ENCODE assay signal across 1 cellular context in the genomic region with DNA sequence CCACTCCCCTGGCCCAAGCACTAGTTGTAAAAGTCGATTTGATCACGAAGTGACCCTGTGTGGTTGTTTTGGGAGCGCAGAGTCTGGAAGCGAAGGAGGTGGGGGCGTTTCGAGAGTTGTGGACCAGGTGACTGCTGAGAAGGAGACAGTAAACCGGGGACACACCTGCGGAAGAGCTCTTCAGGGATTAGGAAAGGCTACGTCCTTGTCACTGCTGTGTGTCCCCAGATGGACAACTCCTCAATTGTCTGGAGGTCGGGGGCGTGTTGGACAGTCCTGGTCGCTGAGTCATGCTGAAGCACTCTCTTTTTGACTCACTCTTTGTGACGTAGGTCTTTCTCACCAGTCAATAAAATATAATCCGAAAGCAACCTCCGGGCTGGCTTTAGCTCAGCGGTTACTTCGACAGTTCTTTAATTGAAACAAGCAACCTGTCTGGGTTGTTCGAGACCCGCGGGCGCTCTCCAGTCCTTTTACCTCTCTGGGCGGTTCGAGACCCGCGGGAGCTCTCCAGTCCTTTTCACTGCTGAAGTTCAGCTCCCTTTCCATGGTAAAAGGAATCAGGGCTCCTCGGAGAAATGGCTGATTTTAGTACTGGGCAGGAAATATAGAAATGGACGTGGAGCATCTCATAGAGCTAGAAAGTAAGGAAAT.
A peak's percentile ranks its signal among the peaks of the same experiment; 100 is the strongest.
TF ChIP-seq lines count a peak whose summit lies in the region.

No MANE protein-coding gene starts in this region.

TF ChIP-seq in HepG2, 621 proteins besides CTCF, POLR2A, EP300 and RAD21 (continued from another document and continues in another):
- TF ChIP-seq, protein P1, sequence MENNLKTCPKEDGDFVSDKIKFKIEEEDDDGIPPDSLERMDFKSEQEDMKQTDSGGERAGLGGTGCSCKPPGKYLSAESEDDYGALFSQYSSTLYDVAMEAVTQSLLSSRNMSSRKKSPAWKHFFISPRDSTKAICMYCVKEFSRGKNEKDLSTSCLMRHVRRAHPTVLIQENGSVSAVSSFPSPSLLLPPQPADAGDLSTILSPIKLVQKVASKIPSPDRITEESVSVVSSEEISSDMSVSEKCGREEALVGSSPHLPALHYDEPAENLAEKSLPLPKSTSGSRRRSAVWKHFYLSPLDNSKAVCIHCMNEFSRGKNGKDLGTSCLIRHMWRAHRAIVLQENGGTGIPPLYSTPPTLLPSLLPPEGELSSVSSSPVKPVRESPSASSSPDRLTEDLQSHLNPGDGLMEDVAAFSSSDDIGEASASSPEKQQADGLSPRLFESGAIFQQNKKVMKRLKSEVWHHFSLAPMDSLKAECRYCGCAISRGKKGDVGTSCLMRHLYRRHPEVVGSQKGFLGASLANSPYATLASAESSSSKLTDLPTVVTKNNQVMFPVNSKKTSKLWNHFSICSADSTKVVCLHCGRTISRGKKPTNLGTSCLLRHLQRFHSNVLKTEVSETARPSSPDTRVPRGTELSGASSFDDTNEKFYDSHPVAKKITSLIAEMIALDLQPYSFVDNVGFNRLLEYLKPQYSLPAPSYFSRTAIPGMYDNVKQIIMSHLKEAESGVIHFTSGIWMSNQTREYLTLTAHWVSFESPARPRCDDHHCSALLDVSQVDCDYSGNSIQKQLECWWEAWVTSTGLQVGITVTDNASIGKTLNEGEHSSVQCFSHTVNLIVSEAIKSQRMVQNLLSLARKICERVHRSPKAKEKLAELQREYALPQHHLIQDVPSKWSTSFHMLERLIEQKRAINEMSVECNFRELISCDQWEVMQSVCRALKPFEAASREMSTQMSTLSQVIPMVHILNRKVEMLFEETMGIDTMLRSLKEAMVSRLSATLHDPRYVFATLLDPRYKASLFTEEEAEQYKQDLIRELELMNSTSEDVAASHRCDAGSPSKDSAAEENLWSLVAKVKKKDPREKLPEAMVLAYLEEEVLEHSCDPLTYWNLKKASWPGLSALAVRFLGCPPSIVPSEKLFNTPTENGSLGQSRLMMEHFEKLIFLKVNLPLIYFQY (CRISPR knock-in tag; IDR thresholded peaks at IDR 0.05; ENCODE audit: borderline replicate concordance), result peak; percentile 88; the same call in 1 of the 2 replicates
- TF ChIP-seq JUN (CRISPR knock-in tag; IDR thresholded peaks at IDR 0.05) (no peak), ZNF850 (CRISPR knock-in tag; conservative IDR thresholded peaks at IDR 0.05) (no peak), HBP1 (CRISPR knock-in tag; IDR thresholded peaks at IDR 0.05; ENCODE audit: low read depth) (peak; percentile 77), ZEB1 (IDR thresholded peaks at IDR 0.05; ENCODE audit: insufficient replicate concordance, low read depth) (peak; percentile 86), TIGD3 (CRISPR knock-in tag; IDR thresholded peaks at IDR 0.05; ENCODE audit: borderline replicate concordance) (no peak), GATA4 (IDR thresholded peaks at IDR 0.05; ENCODE audit: borderline replicate concordance, low read depth) (no peak), ZFX (CRISPR knock-in tag; IDR thresholded peaks at IDR 0.05; ENCODE audit: low read depth) (peak; percentile 34; the same call in 1 of the 2 replicates), ZNF777 (CRISPR knock-in tag; IDR thresholded peaks at IDR 0.05) (no peak), EED (CRISPR knock-in tag; IDR thresholded peaks at IDR 0.05) (no peak), KLF6 (CRISPR knock-in tag; IDR thresholded peaks at IDR 0.05) (peak; percentile 63; the same call in 1 of the 2 replicates), BORCS8-MEF2B (CRISPR knock-in tag; IDR thresholded peaks at IDR 0.05) (peak; percentile 58; the same call in 1 of the 2 replicates), MAFK (conservative IDR thresholded peaks at IDR 0.05 in 1 of 2, IDR thresholded peaks at IDR 0.05 in 1 of 2; ENCODE audit: low read length in 2 of 2) (peak; percentile 80 to 95), NR1H2 (CRISPR knock-in tag; IDR thresholded peaks at IDR 0.05; ENCODE audit: borderline replicate concordance, low read depth) (no peak), MXD3 (CRISPR knock-in tag; IDR thresholded peaks at IDR 0.05) (no peak; the same call in 1 of the 2 replicates), GMEB2 (CRISPR knock-in tag; IDR thresholded peaks at IDR 0.05; ENCODE audit: low read depth) (no peak), YY1 (IDR thresholded peaks at IDR 0.05; ENCODE audit: insufficient read depth, insufficient replicate concordance, low read depth, low read length) (peak; percentile 44), CENPT (CRISPR knock-in tag; IDR thresholded peaks at IDR 0.05; ENCODE audit: low read depth) (0 out of 2 replicates have a peak, but pooled peaks have one; percentile 54), ZXDC (CRISPR knock-in tag; IDR thresholded peaks at IDR 0.05) (no peak), KLF12 (CRISPR knock-in tag; IDR thresholded peaks at IDR 0.05; ENCODE audit: borderline replicate concordance) (peak; percentile 53; the same call in 1 of the 2 replicates), SMAD1 (CRISPR knock-in tag; IDR thresholded peaks at IDR 0.05; ENCODE audit: borderline replicate concordance, low read depth) (0 out of 2 replicates have a peak, but pooled peaks have one; percentile 29), RXRA (CRISPR knock-in tag; IDR thresholded peaks at IDR 0.05) (peak; percentile 51; the same call in 1 of the 2 replicates), ZNF331 (CRISPR knock-in tag; IDR thresholded peaks at IDR 0.05) (peak; percentile 81; the same call in 1 of the 2 replicates), PHF8 (CRISPR knock-in tag; IDR thresholded peaks at IDR 0.05) (peak; percentile 39; the same call in 1 of the 2 replicates), JUNB (CRISPR knock-in tag; IDR thresholded peaks at IDR 0.05; ENCODE audit: borderline replicate concordance) (no peak), CC2D1A (CRISPR knock-in tag; IDR thresholded peaks at IDR 0.05) (no peak), ATF7 (IDR thresholded peaks at IDR 0.05) (peak; percentile 65; the same call in 1 of the 2 replicates), ATF7 (CRISPR knock-in tag; IDR thresholded peaks at IDR 0.05) (no peak), ZNF382 (CRISPR knock-in tag; IDR thresholded peaks at IDR 0.05; ENCODE audit: borderline replicate concordance) (no peak), BRD4 (CRISPR knock-in tag; IDR thresholded peaks at IDR 0.05) (no peak), ZNF816 (CRISPR knock-in tag; IDR thresholded peaks at IDR 0.05; ENCODE audit: borderline replicate concordance) (no peak), ZNF225 (CRISPR knock-in tag; IDR thresholded peaks at IDR 0.05) (no peak), YEATS2 (CRISPR knock-in tag; IDR thresholded peaks at IDR 0.05; ENCODE audit: borderline replicate concordance) (peak; percentile 72; the same call in 1 of the 2 replicates), CCDC6 (CRISPR knock-in tag; IDR thresholded peaks at IDR 0.05) (peak; percentile 34; the same call in 1 of the 2 replicates), TAF1 (CRISPR knock-in tag; IDR thresholded peaks at IDR 0.05) (peak; percentile 12; the same call in 1 of the 2 replicates), ZNF746 (CRISPR knock-in tag; IDR thresholded peaks at IDR 0.05) (0 out of 2 replicates have a peak, but pooled peaks have one; percentile 30), REXO4 (CRISPR knock-in tag; IDR thresholded peaks at IDR 0.05; ENCODE audit: borderline replicate concordance) (no peak)
- TF ChIP-seq, protein P2, sequence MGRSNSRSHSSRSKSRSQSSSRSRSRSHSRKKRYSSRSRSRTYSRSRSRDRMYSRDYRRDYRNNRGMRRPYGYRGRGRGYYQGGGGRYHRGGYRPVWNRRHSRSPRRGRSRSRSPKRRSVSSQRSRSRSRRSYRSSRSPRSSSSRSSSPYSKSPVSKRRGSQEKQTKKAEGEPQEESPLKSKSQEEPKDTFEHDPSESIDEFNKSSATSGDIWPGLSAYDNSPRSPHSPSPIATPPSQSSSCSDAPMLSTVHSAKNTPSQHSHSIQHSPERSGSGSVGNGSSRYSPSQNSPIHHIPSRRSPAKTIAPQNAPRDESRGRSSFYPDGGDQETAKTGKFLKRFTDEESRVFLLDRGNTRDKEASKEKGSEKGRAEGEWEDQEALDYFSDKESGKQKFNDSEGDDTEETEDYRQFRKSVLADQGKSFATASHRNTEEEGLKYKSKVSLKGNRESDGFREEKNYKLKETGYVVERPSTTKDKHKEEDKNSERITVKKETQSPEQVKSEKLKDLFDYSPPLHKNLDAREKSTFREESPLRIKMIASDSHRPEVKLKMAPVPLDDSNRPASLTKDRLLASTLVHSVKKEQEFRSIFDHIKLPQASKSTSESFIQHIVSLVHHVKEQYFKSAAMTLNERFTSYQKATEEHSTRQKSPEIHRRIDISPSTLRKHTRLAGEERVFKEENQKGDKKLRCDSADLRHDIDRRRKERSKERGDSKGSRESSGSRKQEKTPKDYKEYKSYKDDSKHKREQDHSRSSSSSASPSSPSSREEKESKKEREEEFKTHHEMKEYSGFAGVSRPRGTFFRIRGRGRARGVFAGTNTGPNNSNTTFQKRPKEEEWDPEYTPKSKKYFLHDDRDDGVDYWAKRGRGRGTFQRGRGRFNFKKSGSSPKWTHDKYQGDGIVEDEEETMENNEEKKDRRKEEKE (IDR thresholded peaks at IDR 0.05), result no peak
- TF ChIP-seq, protein P3, sequence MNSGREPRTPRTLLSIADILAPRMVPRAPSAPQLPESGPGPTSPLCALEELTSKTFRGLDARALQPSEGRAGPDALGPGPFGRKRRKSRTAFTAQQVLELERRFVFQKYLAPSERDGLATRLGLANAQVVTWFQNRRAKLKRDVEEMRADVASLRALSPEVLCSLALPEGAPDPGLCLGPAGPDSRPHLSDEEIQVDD (CRISPR knock-in tag; IDR thresholded peaks at IDR 0.05; ENCODE audit: borderline replicate concordance), result no peak
- TF ChIP-seq, protein P4, sequence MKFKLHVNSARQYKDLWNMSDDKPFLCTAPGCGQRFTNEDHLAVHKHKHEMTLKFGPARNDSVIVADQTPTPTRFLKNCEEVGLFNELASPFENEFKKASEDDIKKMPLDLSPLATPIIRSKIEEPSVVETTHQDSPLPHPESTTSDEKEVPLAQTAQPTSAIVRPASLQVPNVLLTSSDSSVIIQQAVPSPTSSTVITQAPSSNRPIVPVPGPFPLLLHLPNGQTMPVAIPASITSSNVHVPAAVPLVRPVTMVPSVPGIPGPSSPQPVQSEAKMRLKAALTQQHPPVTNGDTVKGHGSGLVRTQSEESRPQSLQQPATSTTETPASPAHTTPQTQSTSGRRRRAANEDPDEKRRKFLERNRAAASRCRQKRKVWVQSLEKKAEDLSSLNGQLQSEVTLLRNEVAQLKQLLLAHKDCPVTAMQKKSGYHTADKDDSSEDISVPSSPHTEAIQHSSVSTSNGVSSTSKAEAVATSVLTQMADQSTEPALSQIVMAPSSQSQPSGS (CRISPR knock-in tag; IDR thresholded peaks at IDR 0.05), result peak; percentile 57; the same call in 1 of the 2 replicates
- TF ChIP-seq, protein P5, sequence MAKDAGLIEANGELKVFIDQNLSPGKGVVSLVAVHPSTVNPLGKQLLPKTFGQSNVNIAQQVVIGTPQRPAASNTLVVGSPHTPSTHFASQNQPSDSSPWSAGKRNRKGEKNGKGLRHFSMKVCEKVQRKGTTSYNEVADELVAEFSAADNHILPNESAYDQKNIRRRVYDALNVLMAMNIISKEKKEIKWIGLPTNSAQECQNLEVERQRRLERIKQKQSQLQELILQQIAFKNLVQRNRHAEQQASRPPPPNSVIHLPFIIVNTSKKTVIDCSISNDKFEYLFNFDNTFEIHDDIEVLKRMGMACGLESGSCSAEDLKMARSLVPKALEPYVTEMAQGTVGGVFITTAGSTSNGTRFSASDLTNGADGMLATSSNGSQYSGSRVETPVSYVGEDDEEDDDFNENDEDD (CRISPR knock-in tag; IDR thresholded peaks at IDR 0.05; ENCODE audit: borderline replicate concordance), result peak; percentile 24; the same call in 1 of the 2 replicates
